Comparison of ENCODE assay signal across 8 cellular contexts in the genomic region with DNA sequence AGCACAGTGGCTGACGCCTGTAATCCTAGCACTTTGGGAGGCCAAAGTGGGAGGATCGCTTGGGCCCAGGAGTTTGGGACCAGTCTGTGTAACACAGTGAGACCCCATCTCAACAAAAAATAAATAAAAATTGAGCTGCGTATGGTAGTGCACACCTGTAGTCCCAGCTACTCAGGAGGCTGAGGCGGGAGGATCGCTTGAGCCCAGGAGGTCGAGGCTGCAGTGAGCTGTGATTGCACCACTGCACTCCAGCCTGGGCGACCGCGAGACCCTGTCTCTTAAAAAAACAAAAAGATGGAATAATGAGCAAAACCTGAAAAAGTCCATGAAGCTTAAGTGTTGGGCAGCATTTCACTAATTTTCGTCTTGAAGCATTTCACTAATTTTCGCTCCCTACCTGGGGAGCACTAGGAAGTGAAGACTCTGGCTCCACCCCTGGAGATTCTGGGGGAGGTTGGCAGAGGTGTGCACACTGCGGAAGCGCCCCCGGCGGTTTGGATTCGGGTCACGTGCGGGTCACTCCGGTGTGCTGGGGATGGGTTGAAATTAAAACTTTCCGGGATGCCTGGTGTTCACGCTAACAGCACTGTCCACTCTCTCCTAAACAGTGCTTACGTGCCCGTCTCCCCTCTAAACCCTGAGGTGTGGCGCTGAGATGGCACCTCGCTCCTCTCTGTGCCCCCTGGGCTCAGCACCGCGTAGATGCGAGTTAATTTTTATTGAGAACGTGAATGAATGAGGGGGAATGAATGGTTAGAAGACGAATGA. TPM values are rescaled to one million over a fixed set of nuclear protein-coding genes. Genes with fewer than 3 reads are reported as not detected.
DNase-seq lines count a peak whose midpoint lies in the region; ATAC-seq, FAIRE-seq and TF ChIP-seq lines count a peak whose summit lies in the region.

No MANE protein-coding gene starts in this region.

- H2AFZ ChIP-seq in endothelial cell of umbilical vein (ENCODE audit: low read depth, low read length), result peak overlapping the region; percentile 100
- H2AFZ ChIP-seq in neural progenitor cell (replicated peaks), result peak overlapping the region; percentile 98

- H3K79me2 ChIP-seq in endothelial cell of umbilical vein (ENCODE audit: control insufficient read depth, insufficient read depth, low read length) (peaks cover 18% of the 10 kb centered on the region), neural progenitor cell (ENCODE audit: low read depth) (peaks cover 40% of the 10 kb centered on the region)

- no peak for FAIRE-seq in endothelial cell of umbilical vein (lab: Jason Lieb, UNC)

- no peaks in the 10 kb centered on the region for H3K36me3 ChIP-seq in Peyer's patch
- H3K36me3 ChIP-seq in endothelial cell of umbilical vein (ENCODE audit: control insufficient read depth in 2 of 2, extremely low read depth in 1 of 2, insufficient read depth in 2 of 2, low read length in 2 of 2), result no peaks in the 10 kb centered on the region
- H3K36me3 ChIP-seq in neural progenitor cell, result no peaks in the 10 kb centered on the region

- H3K27ac Mint-ChIP-seq in neural progenitor cell, result peak overlapping the region; percentile 80

- peaks cover 2% of the 10 kb centered on the region for H3K9me3 Mint-ChIP-seq in neural progenitor cell

- peaks cover 38% of the 10 kb centered on the region for H3K4me1 Mint-ChIP-seq in neural progenitor cell

- CTCF ChIA-PET in endothelial cell of umbilical vein (lab: Charles Lee), result interaction anchor here (1.0 to 2.4 kb wide), 4 partner anchors 8 to 169 kb away, joined by 3 to 9 read pairs (median 4); partner anchors contain the start of genes RCOR2 and ZFTA

- H3K36me3 Mint-ChIP-seq in neural progenitor cell, result no peaks in the 10 kb centered on the region

- H3K9me3 ChIP-seq in Peyer's patch (no peaks in the 10 kb centered on the region), endothelial cell of umbilical vein (replicated peaks; ENCODE audit: control insufficient read depth, insufficient read depth, low read length) (no peaks in the 10 kb centered on the region), neural progenitor cell (ENCODE audit: low read depth) (no peaks in the 10 kb centered on the region)

- H3K27ac ChIP-seq in Peyer's patch (peak overlapping the region; percentile 69 to 79 (median 75)), endothelial cell of umbilical vein (ENCODE audit: insufficient read depth, low read depth, low read length) (peak overlapping the region; percentile 34), neural progenitor cell (no peak overlapping the region)

- dilution Hi-C loops in endothelial cell of umbilical vein (cut with MboI; ENCODE audit: extremely low pct_ligation_motif_present, low sequenced_read_pairs), result no loop called here

- peaks cover 9% of the 10 kb centered on the region for H3K27me3 Mint-ChIP-seq in neural progenitor cell (ENCODE audit: insufficient read depth, low read depth)

- POLR2A ChIA-PET in endothelial cell of umbilical vein (lab: Charles Lee), result no interaction called here

- no peaks in the 10 kb centered on the region for H3K27me3 ChIP-seq in Peyer's patch
- H3K27me3 ChIP-seq in endothelial cell of umbilical vein (ENCODE audit: control insufficient read depth in 2 of 2, insufficient read depth in 2 of 2, low read length in 2 of 2), result no peaks in the 10 kb centered on the region
- no peaks in the 10 kb centered on the region for H3K27me3 ChIP-seq in neural progenitor cell

- ATAC-seq in Right ventricle myocardium superior (ENCODE audit: poor library complexity), result peak; percentile 3
- no peak for ATAC-seq in Right ventricle myocardium inferior
- peak; percentile 10 for ATAC-seq in HG02981 (IDR thresholded peaks at IDR 0.05; ENCODE audit: unreplicated experiment)

- H3K4me1 ChIP-seq in Peyer's patch, result peaks cover 0 to 18% (median 2%) of the 10 kb centered on the region in 4 donors
- peaks cover 11% of the 10 kb centered on the region for H3K4me1 ChIP-seq in endothelial cell of umbilical vein (ENCODE audit: control insufficient read depth, extremely low read depth, insufficient read depth, low read length)
- no peaks in the 10 kb centered on the region for H3K4me1 ChIP-seq in neural progenitor cell

- peaks cover 30% of the 10 kb centered on the region for H3F3A ChIP-seq in neural progenitor cell (ENCODE audit: low read depth)

- H3K9ac ChIP-seq in endothelial cell of umbilical vein (replicated peaks; ENCODE audit: extremely low read depth, insufficient read depth, low read length) (peak overlapping the region; percentile 51), neural progenitor cell (no peak overlapping the region)

- DNase-seq in Right ventricle myocardium superior (no peak), Right ventricle myocardium inferior (ENCODE audit: missing footprints) (no peak), Peyer's patch (peak in 1 of 3 donors; percentile 56), endothelial cell of umbilical vein (ENCODE audit: low read depth, low spot score) (no peak), neural progenitor cell (ENCODE audit: low spot score) (peak; percentile 47), amygdala (lab: John Stamatoyannopoulos, UW) (no peak), DMS 273 treated with DMSO at 0.1 percent for 48 hours (lab: John Stamatoyannopoulos, UW) (no peak)

- H3K4me2 ChIP-seq in endothelial cell of umbilical vein (ENCODE audit: insufficient read depth, low read length) (peak overlapping the region; percentile 84), neural progenitor cell (peak overlapping the region; percentile 98)

- TF ChIP-seq POLR2A in Peyer's patch (IDR thresholded peaks at IDR 0.05) (no peak), endothelial cell of umbilical vein (IDR thresholded peaks at IDR 0.05; ENCODE audit: low read depth, low read length) (no peak)

- H4K20me1 ChIP-seq in endothelial cell of umbilical vein (replicated peaks; ENCODE audit: control insufficient read depth, extremely low read depth, insufficient read depth, low read length), result no peaks in the 10 kb centered on the region
- peaks cover 27% of the 10 kb centered on the region for H4K20me1 ChIP-seq in neural progenitor cell (ENCODE audit: low read depth)

- peak overlapping the region; percentile 56 to 87 (median 80) for H3K4me3 ChIP-seq in Peyer's patch
- peak overlapping the region; percentile 52 to 98 (median 67) for H3K4me3 ChIP-seq in endothelial cell of umbilical vein (replicated peaks in 1 of 3; ENCODE audit: insufficient read depth in 1 of 3, low read depth in 1 of 3, low read length in 3 of 3)
- peak overlapping the region; percentile 96 for H3K4me3 ChIP-seq in neural progenitor cell

- H3K4me3 Mint-ChIP-seq in neural progenitor cell, result peak overlapping the region; percentile 92

- no peaks in the 10 kb centered on the region for H3K9me1 ChIP-seq in endothelial cell of umbilical vein (replicated peaks; ENCODE audit: control insufficient read depth, extremely low read depth, insufficient read depth, low read length)

- TF ChIP-seq CTCF in Peyer's patch (IDR thresholded peaks at IDR 0.05) (no peak), endothelial cell of umbilical vein (IDR thresholded peaks at IDR 0.05; ENCODE audit: extremely low read depth in 1 of 2, insufficient read depth in 1 of 2, low read depth in 1 of 2, low read length in 2 of 2) (no peak), neural progenitor cell (IDR thresholded peaks at IDR 0.05) (no peak)

- intact Hi-C loops in Right ventricle myocardium superior (cut with DNase I), result loop anchor here (2.0 kb wide), 1 partner anchor 19 kb away; no protein-coding TSS in a partner anchor
- intact Hi-C loops in Right ventricle myocardium inferior (cut with DNase I), result loop anchor here (1.0 to 2.0 kb wide), 2 partner anchors 21 to 65 kb away; partner anchors contain the start of gene RCOR2
- intact Hi-C loops in endothelial cell of umbilical vein (cut with micrococcal nuclease), result loop anchor here (2.0 kb wide), 3 partner anchors 21 to 171 kb away; partner anchors contain the start of genes MARK2 and RCOR2

- BruUV-seq in endothelial cell of umbilical vein (replicated peaks; lab: Mats Ljungman, UMichigan), result no TSS peak

RNA-seq across cellular contexts. Expression of gene NAA40, which starts 0.9 kb away (rescaled TPM):
- total RNA-seq in Right ventricle myocardium superior (20.9 TPM), Right ventricle myocardium inferior (18.7 TPM), Peyer's patch (10 to 100 TPM; 46.2 to 80.0 (median 57.1) TPM), endothelial cell of umbilical vein (30.9 and 32.3 TPM in 2 replicates), neural progenitor cell (ENCODE audit: low replicate concordance) (38.7 and 40.4 TPM in 2 replicates)
- 22.8 and 28.5 TPM in 2 replicates for polyA plus RNA-seq in endothelial cell of umbilical vein
- polyA plus RNA-seq in endothelial cell of umbilical vein (2011; cell fraction: cytosol; rRNA removed), result 23.3 and 27.4 TPM in 2 replicates
- 114 and 117 TPM in 2 replicates for polyA plus RNA-seq in endothelial cell of umbilical vein (2011; cell fraction: nucleus; rRNA removed)
- polyA plus RNA-seq in endothelial cell of umbilical vein (2012), result 23.2 and 25.1 TPM in 2 replicates
- 22.0 and 29.8 TPM in 2 replicates for polyA minus RNA-seq in endothelial cell of umbilical vein
- 7.1 TPM for polyA minus RNA-seq in endothelial cell of umbilical vein (2011; cell fraction: cytosol; rRNA and poly(A)+ RNA removed)
- polyA minus RNA-seq in endothelial cell of umbilical vein (2011; cell fraction: nucleus; rRNA and poly(A)+ RNA removed), result 23.6 and 27.4 TPM in 2 replicates

RNA-seq across cellular contexts. Expression of gene RCOR2, which starts 20.9 kb away (rescaled TPM):
- total RNA-seq in Right ventricle myocardium superior (9.9 TPM), Right ventricle myocardium inferior (11.1 TPM), Peyer's patch (under 1 TPM in 2 of 4 donors, not detected in 2; 0.57 to 0.67 TPM), endothelial cell of umbilical vein (0.13 and 1.7 TPM in 2 replicates), neural progenitor cell (ENCODE audit: low replicate concordance) (70.6 and 139 TPM in 2 replicates)
- 0.43 and 0.63 TPM in 2 replicates for polyA plus RNA-seq in endothelial cell of umbilical vein
- 0.45 and 0.59 TPM in 2 replicates for polyA plus RNA-seq in endothelial cell of umbilical vein (2011; cell fraction: cytosol; rRNA removed)
- 0.59 and 0.66 TPM in 2 replicates for polyA plus RNA-seq in endothelial cell of umbilical vein (2011; cell fraction: nucleus; rRNA removed)
- polyA plus RNA-seq in endothelial cell of umbilical vein (2012), result 0.28 and 0.30 TPM in 2 replicates
- 0.36 and 0.70 TPM in 2 replicates for polyA minus RNA-seq in endothelial cell of umbilical vein
- 1.3 TPM for polyA minus RNA-seq in endothelial cell of umbilical vein (2011; cell fraction: cytosol; rRNA and poly(A)+ RNA removed)
- 0.24 TPM in 1 of 2 replicates, not detected in the other for polyA minus RNA-seq in endothelial cell of umbilical vein (2011; cell fraction: nucleus; rRNA and poly(A)+ RNA removed)

RNA-seq across cellular contexts. Expression of gene COX8A, which starts 36.5 kb away (rescaled TPM):
- 1,182 TPM for total RNA-seq in Right ventricle myocardium superior
- 1,159 TPM for total RNA-seq in Right ventricle myocardium inferior
- total RNA-seq in Peyer's patch, result 1,000 to 10,000 TPM in 2 of 4 donors, 100 to 1,000 TPM in 2; 390 to 1,297 (median 877) TPM
- total RNA-seq in endothelial cell of umbilical vein, result 307 and 339 TPM in 2 replicates
- polyA plus RNA-seq in endothelial cell of umbilical vein, result 930 and 1,340 TPM in 2 replicates
- 519 and 619 TPM in 2 replicates for polyA plus RNA-seq in endothelial cell of umbilical vein (2011; cell fraction: cytosol; rRNA removed)
- polyA plus RNA-seq in endothelial cell of umbilical vein (2011; cell fraction: nucleus; rRNA removed), result 138 and 192 TPM in 2 replicates
- 412 and 424 TPM in 2 replicates for polyA plus RNA-seq in endothelial cell of umbilical vein (2012)
- 163 and 178 TPM in 2 replicates for polyA minus RNA-seq in endothelial cell of umbilical vein
- polyA minus RNA-seq in endothelial cell of umbilical vein (2011; cell fraction: cytosol; rRNA and poly(A)+ RNA removed), result 386 TPM
- polyA minus RNA-seq in endothelial cell of umbilical vein (2011; cell fraction: nucleus; rRNA and poly(A)+ RNA removed), result 34.2 and 36.7 TPM in 2 replicates
- total RNA-seq in neural progenitor cell (ENCODE audit: low replicate concordance), result 86.0 and 337 TPM in 2 replicates

RNA-seq across cellular contexts. Expression of gene OTUB1, which starts 48.3 kb away (rescaled TPM):
- total RNA-seq in Right ventricle myocardium superior, result 52.2 TPM
- 55.6 TPM for total RNA-seq in Right ventricle myocardium inferior
- total RNA-seq in Peyer's patch, result 100 to 1,000 TPM in 1 of 4 donors, 10 to 100 TPM in 3; 79.2 to 110 (median 95.4) TPM
- 80.0 and 81.9 TPM in 2 replicates for total RNA-seq in endothelial cell of umbilical vein
- 256 and 316 TPM in 2 replicates for polyA plus RNA-seq in endothelial cell of umbilical vein
- 161 and 174 TPM in 2 replicates for polyA plus RNA-seq in endothelial cell of umbilical vein (2011; cell fraction: cytosol; rRNA removed)
- polyA plus RNA-seq in endothelial cell of umbilical vein (2011; cell fraction: nucleus; rRNA removed), result 244 and 248 TPM in 2 replicates
- 122 and 134 TPM in 2 replicates for polyA plus RNA-seq in endothelial cell of umbilical vein (2012)
- 77.2 and 88.3 TPM in 2 replicates for polyA minus RNA-seq in endothelial cell of umbilical vein
- polyA minus RNA-seq in endothelial cell of umbilical vein (2011; cell fraction: cytosol; rRNA and poly(A)+ RNA removed), result 68.1 TPM
- polyA minus RNA-seq in endothelial cell of umbilical vein (2011; cell fraction: nucleus; rRNA and poly(A)+ RNA removed), result 33.3 and 44.5 TPM in 2 replicates
- 51.3 and 84.8 TPM in 2 replicates for total RNA-seq in neural progenitor cell (ENCODE audit: low replicate concordance)
